ENCODE assay signal across 8 cellular contexts in the genomic region with DNA sequence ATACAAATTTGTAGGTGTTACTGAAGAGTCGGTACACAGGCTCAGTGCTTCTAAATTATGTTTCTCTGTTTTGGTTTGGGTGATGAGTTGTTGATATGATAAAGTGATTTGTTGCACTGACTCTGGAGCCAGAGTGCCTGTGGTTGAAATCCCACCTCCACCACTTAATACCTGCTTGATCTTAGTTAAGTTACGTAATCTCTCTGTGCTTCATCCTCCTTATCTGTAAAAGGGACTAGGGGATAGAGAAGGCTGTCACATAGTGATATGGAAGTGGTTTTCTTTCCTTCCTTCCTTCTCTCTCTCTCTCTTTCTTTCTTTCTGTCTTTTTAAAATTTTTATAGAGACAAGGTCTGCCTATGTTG. TPM values are rescaled to one million over a fixed set of nuclear protein-coding genes. Genes with fewer than 3 reads are reported as not detected.
A peak's percentile ranks its signal among the peaks of the same experiment; 100 is the strongest.
DNase-seq lines count a peak whose midpoint lies in the region; ATAC-seq and TF ChIP-seq lines count a peak whose summit lies in the region.

No MANE protein-coding gene starts in this region.

- in situ Hi-C loops in GM13977 (cut with MboI; ENCODE audit: low pct_unique_long_range_greater_than_20kb, low sequenced_read_pairs, unreplicated experiment): no loop called here

- no peaks in the 10 kb centered on the region for H3K9me3 Mint-ChIP-seq in central memory CD8-positive, alpha-beta T cell
- no peaks in the 10 kb centered on the region for H3K9me3 Mint-ChIP-seq in nephron

- peaks cover 12% of the 10 kb centered on the region for H3K36me3 Mint-ChIP-seq in central memory CD8-positive, alpha-beta T cell (ENCODE audit: insufficient read depth)
- H3K36me3 Mint-ChIP-seq in nephron (ENCODE audit: low read depth): no peaks in the 10 kb centered on the region

- peak overlapping the region; percentile 86 for H3K4me3 Mint-ChIP-seq in central memory CD8-positive, alpha-beta T cell
- H3K4me3 Mint-ChIP-seq in nephron: peak overlapping the region; percentile 80 to 88 (median 88)

- peak overlapping the region; percentile 99 for H3K27ac Mint-ChIP-seq in central memory CD8-positive, alpha-beta T cell (ENCODE audit: low read depth)
- peak overlapping the region; percentile 29 to 83 (median 72) for H3K27ac Mint-ChIP-seq in nephron

- TF ChIP-seq CTCF in AG10803 (conservative IDR thresholded peaks at IDR 0.05; ENCODE audit: low read length) (no peak), nephron (IDR thresholded peaks at IDR 0.05; ENCODE audit: unreplicated experiment in 3 of 3) (no peak), GM13977 (IDR thresholded peaks at IDR 0.05; ENCODE audit: extremely low read depth, insufficient read depth, missing control alignments) (no peak)

- ATAC-seq in central memory CD8-positive, alpha-beta T cell (replicated peaks; ENCODE audit: extremely low read depth, poor library complexity, severe bottlenecking): no peak

- no peaks in the 10 kb centered on the region for H3K27me3 Mint-ChIP-seq in central memory CD8-positive, alpha-beta T cell
- peaks cover 8% of the 10 kb centered on the region for H3K27me3 Mint-ChIP-seq in nephron (ENCODE audit: low read depth)

- peaks cover 23% of the 10 kb centered on the region for H3K4me1 Mint-ChIP-seq in central memory CD8-positive, alpha-beta T cell
- peaks cover 5% of the 10 kb centered on the region for H3K4me1 Mint-ChIP-seq in nephron

- DNase-seq in AG10803 (ENCODE audit: low read depth) (no peak), GM13977 (ENCODE audit: low spot score) (no peak), HPDE6-E6E7 (ENCODE audit: extremely low spot score) (no peak), NCI-H510A treated with DMSO at 0.1 percent for 48 hours (lab: John Stamatoyannopoulos, UW) (no peak), CD1c-positive myeloid dendritic cell (ENCODE audit: extremely low spot score) (no peak)
- DNase-seq in Jurkat, Clone E6-1 (ENCODE audit: low read depth, low spot score): peak; percentile 20
- no peak for DNase-seq in central memory CD8-positive, alpha-beta T cell (ENCODE audit: low spot score in 2 of 2)

- H3K4me3 ChIP-seq in AG10803 (ENCODE audit: low read length): peak overlapping the region; percentile 83
- peak overlapping the region; percentile 67 for H3K4me3 ChIP-seq in Jurkat, Clone E6-1 (ENCODE audit: low read length)

RNA-seq across cellular contexts. Expression of gene HPS6, which starts 0.7 kb away (rescaled TPM):
- 17.4 TPM for polyA plus RNA-seq in Jurkat, Clone E6-1 (2012; ENCODE audit: insufficient read depth, insufficient read length)

RNA-seq across cellular contexts. Expression of gene ARMH3, which starts 8.5 kb away (rescaled TPM):
- 11.3 TPM for polyA plus RNA-seq in Jurkat, Clone E6-1 (2012; ENCODE audit: insufficient read depth, insufficient read length)

RNA-seq across cellular contexts. Expression of gene LDB1, which starts 55.7 kb away (rescaled TPM):
- 75.5 TPM for polyA plus RNA-seq in Jurkat, Clone E6-1 (2012; ENCODE audit: insufficient read depth, insufficient read length)
